ENCODE assay signal across 11 cellular contexts in genomic region chr1:77757616-77758015, GRCh38. TPM values are rescaled to one million over a fixed set of nuclear protein-coding genes. Genes with fewer than 3 reads are reported as not detected.
A peak's percentile ranks its signal among the peaks of the same experiment; 100 is the strongest.
DNase-seq lines count a peak whose midpoint lies in the region; ATAC-seq, FAIRE-seq and TF ChIP-seq lines count a peak whose summit lies in the region.
"Had no signal": no experiment of that assay in that cellular context is flagged by ENCODE, and none has a peak within 500 bp of the region (broad histone marks: within the 10 kb centered on the region; RNA-seq: fewer than 3 reads in every experiment).

No MANE protein-coding gene starts in this region.

- DNase-seq in A549 (ENCODE audit: low read depth in 1 of 2, low spot score in 1 of 2) (no peak), GM04504 (ENCODE audit: low read depth) (peak; percentile 51), NCI-H187 (lab: John Stamatoyannopoulos, UW) (no peak), SK-N-DZ (ENCODE audit: low spot score) (no peak)
- no peak for DNase-seq in activated naive CD8-positive, alpha-beta T cell treated with anti-CD3 and anti-CD28 coated beads, Interleukin-2, amount 10 ng/mL, durations not matched to agents 7 days and 5 days
- DNase-seq: activated CD8-positive, alpha-beta memory T cell treated with anti-CD3 and anti-CD28 coated beads for 24 hours; GF-D8; NCI-H146 had no signal

- POLR2A ChIA-PET in A549 (lab: Yijun Ruan, JAX) = interaction anchor here (0.9 kb wide), 1 partner anchor 22 kb away, joined by 8 read pairs; the partner anchor contains the start of gene MIGA1
- POLR2A ChIA-PET in activated naive CD8-positive, alpha-beta T cell treated with anti-CD3 and anti-CD28 coated beads, Interleukin-2, amount 10 ng/mL, durations not matched to agents 7 days and 5 days (lab: Charles Lee) = interaction anchor here (3.3 kb wide), 1 partner anchor 22 kb away, joined by 15 read pairs; the partner anchor contains the start of gene MIGA1

- ATAC-seq in A549 (no peak), GM21526 (IDR thresholded peaks at IDR 0.05; ENCODE audit: low FRiP score, unreplicated experiment) (no peak), HG03139 (IDR thresholded peaks at IDR 0.05; ENCODE audit: unreplicated experiment) (no peak)
- no peak for ATAC-seq in activated naive CD8-positive, alpha-beta T cell treated with anti-CD3 and anti-CD28 coated beads, Interleukin-2, amount 10 ng/mL, durations not matched to agents 7 days and 5 days (ENCODE audit: low read depth)

- no peak overlapping the region for H3K27ac ChIP-seq in A549
- H3K27ac ChIP-seq in liver (ENCODE audit: low read depth in 1 of 2, low read length in 2 of 2) = no peak overlapping the region

- H3K4me1 ChIP-seq in A549 = peaks cover 28% of the 10 kb centered on the region
- H3K4me1 ChIP-seq in liver (ENCODE audit: control insufficient read depth in 4 of 4, insufficient read depth in 4 of 4, low read length in 3 of 4) = peaks cover 5 to 36% (median 10%) of the 10 kb centered on the region in 4 donors

- no peaks in the 10 kb centered on the region for H3K27me3 ChIP-seq in liver (ENCODE audit: control insufficient read depth in 4 of 4, insufficient read depth in 4 of 4, low read length in 3 of 4)

- H3K9ac ChIP-seq in liver (ENCODE audit: low read depth in 1 of 2, low read length in 2 of 2) = no peak overlapping the region

- H3K9me3 Mint-ChIP-seq in activated naive CD8-positive, alpha-beta T cell treated with anti-CD3 and anti-CD28 coated beads, Interleukin-2, amount 10 ng/mL, durations not matched to agents 7 days and 5 days = no peaks in the 10 kb centered on the region

- no peak for FAIRE-seq in A549 (lab: Jason Lieb, UNC)

- no peaks in the 10 kb centered on the region for H3K9me3 ChIP-seq in A549
- H3K9me3 ChIP-seq in liver (ENCODE audit: control insufficient read depth in 4 of 4, low read length in 3 of 4) = no peaks in the 10 kb centered on the region

- H3K4me3 Mint-ChIP-seq in activated naive CD8-positive, alpha-beta T cell treated with anti-CD3 and anti-CD28 coated beads, Interleukin-2, amount 10 ng/mL, durations not matched to agents 7 days and 5 days = peak overlapping the region; percentile 66

- H3K36me3 Mint-ChIP-seq in activated naive CD8-positive, alpha-beta T cell treated with anti-CD3 and anti-CD28 coated beads, Interleukin-2, amount 10 ng/mL, durations not matched to agents 7 days and 5 days = peaks cover 5% of the 10 kb centered on the region

- H3K27ac Mint-ChIP-seq in activated naive CD8-positive, alpha-beta T cell treated with anti-CD3 and anti-CD28 coated beads, Interleukin-2, amount 10 ng/mL, durations not matched to agents 7 days and 5 days = no peak overlapping the region

- peaks cover 2% of the 10 kb centered on the region for H3K27me3 Mint-ChIP-seq in activated naive CD8-positive, alpha-beta T cell treated with anti-CD3 and anti-CD28 coated beads, Interleukin-2, amount 10 ng/mL, durations not matched to agents 7 days and 5 days

- no peak for TF ChIP-seq EP300 in A549 (IDR thresholded peaks at IDR 0.05)

- CTCF ChIA-PET in A549 (lab: Yijun Ruan, JAX) = no interaction called here

- TF ChIP-seq CTCF in A549 (IDR thresholded peaks at IDR 0.05) (no peak), liver (IDR thresholded peaks at IDR 0.05; ENCODE audit: low read depth, low read length, missing input control) (no peak)

- peak overlapping the region; percentile 88 for H3K4me2 ChIP-seq in A549

- no peak overlapping the region for H3K4me3 ChIP-seq in A549
- H3K4me3 ChIP-seq in liver (ENCODE audit: low read depth in 1 of 3, low read length in 3 of 3) = no peak overlapping the region

- TF ChIP-seq RAD21 in A549 (conservative IDR thresholded peaks at IDR 0.05 in 1 of 2, IDR thresholded peaks at IDR 0.05 in 1 of 2) (no peak), liver (IDR thresholded peaks at IDR 0.05) (no peak)

- WGBS in A549 (ENCODE audit: missing lambda C conversion rate) = 70% methylated on average over 2 of the region's 2 CpGs
- WGBS in liver = 17% methylated on average over 2 of the region's 2 CpGs

- no peak for TF ChIP-seq POLR2A in A549 (IDR thresholded peaks at IDR 0.05; ENCODE audit: low read length)

- no peaks in the 10 kb centered on the region for H3K36me3 ChIP-seq in liver (ENCODE audit: control insufficient read depth in 4 of 4, insufficient read depth in 3 of 4, low read depth in 1 of 4, low read length in 3 of 4)

- H3K4me1 Mint-ChIP-seq in activated naive CD8-positive, alpha-beta T cell treated with anti-CD3 and anti-CD28 coated beads, Interleukin-2, amount 10 ng/mL, durations not matched to agents 7 days and 5 days = peaks cover 29% of the 10 kb centered on the region

TF ChIP-seq in A549, 52 proteins besides CTCF, POLR2A, EP300 and RAD21:
- TF ChIP-seq TFCP2L1 (CRISPR knock-in tag; IDR thresholded peaks at IDR 0.05) = no peak

TF ChIP-seq in liver, 16 proteins besides CTCF, POLR2A, EP300 and RAD21:
- TF ChIP-seq SP1 (IDR thresholded peaks at IDR 0.05) (no peak), MAX (IDR thresholded peaks at IDR 0.05) (no peak), HNF4G (IDR thresholded peaks at IDR 0.05) (no peak), ATF3 (IDR thresholded peaks at IDR 0.05) (no peak), NR2F2 (IDR thresholded peaks at IDR 0.05) (no peak), FOXA1 (IDR thresholded peaks at IDR 0.05) (no peak), JUND (IDR thresholded peaks at IDR 0.05) (no peak), RXRA (IDR thresholded peaks at IDR 0.05) (peak; percentile 28 to 44), ZBTB33 (IDR thresholded peaks at IDR 0.05) (no peak), HNF4A (conservative IDR thresholded peaks at IDR 0.05) (peak in 1 of 2 donors; percentile 5), YY1 (IDR thresholded peaks at IDR 0.05) (no peak)

RNA-seq across cellular contexts. Expression of gene USP33, which starts 2.0 kb away (rescaled TPM):
- polyA plus RNA-seq in A549 (2011; rRNA removed) = 45.5 and 49.5 TPM in 2 replicates
- 9.1 and 10.9 TPM in 2 replicates for polyA plus RNA-seq in A549 (2012; cell fraction: cytosol; rRNA removed)
- polyA plus RNA-seq in A549 (2012; cell fraction: nucleus; rRNA removed) = 9.5 and 17.4 TPM in 2 replicates
- 22.0 to 22.9 TPM (median 22.1 TPM) in 3 replicates for polyA plus RNA-seq in A549 (2017; fragmentation: RNase III; extraction: RNeasy Plus Mini Kit Qiagen cat#74134 plus additional on column Dnase treatment)
- polyA minus RNA-seq in A549 (2011; rRNA and poly(A)+ RNA removed) = 13.8 and 14.4 TPM in 2 replicates
- 10 to 100 TPM; 69.7 to 70.8 TPM for total RNA-seq in activated naive CD8-positive, alpha-beta T cell treated with anti-CD3 and anti-CD28 coated beads, Interleukin-2, amount 10 ng/mL, durations not matched to agents 7 days and 5 days
- 10 to 100 TPM; 39.9 to 50.5 TPM for total RNA-seq in liver
- 10 to 100 TPM in 1 of 2 donors, 1 to 10 TPM in 1; 9.2 to 16.6 TPM for polyA plus RNA-seq in liver
- polyA plus RNA-seq in SK-N-DZ (2014; cell fraction: cytosol; rRNA removed) = 66.4 and 70.9 TPM in 2 replicates
- 61.6 and 62.2 TPM in 2 replicates for polyA plus RNA-seq in SK-N-DZ (2014; cell fraction: nucleus; rRNA removed)

RNA-seq across cellular contexts. Expression of gene MIGA1, which starts 21.8 kb away (rescaled TPM):
- 7.4 and 8.2 TPM in 2 replicates for polyA plus RNA-seq in A549 (2011; rRNA removed)
- 1.3 and 1.7 TPM in 2 replicates for polyA plus RNA-seq in A549 (2012; cell fraction: cytosol; rRNA removed)
- polyA plus RNA-seq in A549 (2012; cell fraction: nucleus; rRNA removed) = 0.88 and 1.2 TPM in 2 replicates
- polyA plus RNA-seq in A549 (2017; fragmentation: RNase III; extraction: RNeasy Plus Mini Kit Qiagen cat#74134 plus additional on column Dnase treatment) = 6.1 to 6.5 TPM (median 6.2 TPM) in 3 replicates
- polyA minus RNA-seq in A549 (2011; rRNA and poly(A)+ RNA removed) = 5.9 and 6.1 TPM in 2 replicates
- total RNA-seq in activated naive CD8-positive, alpha-beta T cell treated with anti-CD3 and anti-CD28 coated beads, Interleukin-2, amount 10 ng/mL, durations not matched to agents 7 days and 5 days = 10 to 100 TPM; 13.6 to 14.3 TPM
- total RNA-seq in liver = 1 to 10 TPM; 7.8 to 8.0 TPM
- polyA plus RNA-seq in liver = 1 to 10 TPM; 3.5 to 4.6 TPM
- 5.1 and 5.7 TPM in 2 replicates for polyA plus RNA-seq in SK-N-DZ (2014; cell fraction: cytosol; rRNA removed)
- polyA plus RNA-seq in SK-N-DZ (2014; cell fraction: nucleus; rRNA removed) = 2.1 and 3.5 TPM in 2 replicates
